14 cellular contexts compared by ENCODE assay signal in genomic region chr3:24684506-24685023, GRCh38.
"Had no signal": no experiment of that assay in that cellular context is flagged by ENCODE, and none has a peak within 500 bp of the region (broad histone marks: within the 10 kb centered on the region; RNA-seq: fewer than 3 reads in every experiment).

No MANE protein-coding gene starts in this region.

- ATAC-seq: activated naive CD4-positive, alpha-beta T cell treated with anti-CD3 and anti-CD28 coated beads, Interleukin-2, amount 50 U/mL, for 72 hours; left ventricle myocardium superior had no signal

- FAIRE-seq: urothelium cell line had no signal

- H3K27ac ChIP-seq: pancreas had no signal

- H3K36me3 ChIP-seq: pancreas had no signal

- H3K27me3 ChIP-seq: pancreas had no signal

- H3K4me3 ChIP-seq: pancreas had no signal

- H3K27ac Mint-ChIP-seq: activated naive CD4-positive, alpha-beta T cell treated with anti-CD3 and anti-CD28 coated beads, Interleukin-2, amount 50 U/mL, for 72 hours; stimulated activated naive CD8-positive, alpha-beta T cell treated with anti-CD3 and anti-CD28 coated beads, Interleukin-15, Interleukin-2, amounts not matched to agents 100 ng/mL and 50 ng/mL, for 24 hours; T-helper 1 cell treated with Interleukin-12 subunit alpha and Interleukin-12 subunit beta and Interleukin-4 antibody, amounts not matched to agents 30 μg/mL and 1 μg/mL, for 36 hours had no signal

- H3K4me1 Mint-ChIP-seq: neural crest cell had no signal

- DNase-seq: activated CD4-positive, alpha-beta T cell treated with anti-CD3 and anti-CD28 coated beads, Interleukin-2, amount 50 U/mL, for 4 hours; activated CD4-positive, CD25-positive, alpha-beta regulatory T cell treated with anti-CD3 and anti-CD28 coated beads, Interleukin-2, amount 50 U/mL, for 72 hours; activated effector memory CD4-positive, alpha-beta T cell treated with Interleukin-2 at 50 U/mL for 16 hours; activated T-cell treated with anti-CD3 and anti-CD28 coated beads, Interleukin-2, amount 50 U/mL, for 1 hour; cerebellar nuclear complex; left ventricle myocardium superior; stimulated activated CD4-positive, alpha-beta T cell treated with anti-CD3 and anti-CD28 coated beads, Interleukin-15, amount 100 ng/mL, for 24 hours; stimulated activated CD4-positive, alpha-beta T cell treated with anti-CD3 and anti-CD28 coated beads, Interleukin-4, amount 100 ng/mL, for 24 hours had no signal

- H3K9me3 Mint-ChIP-seq: T-helper 1 cell treated with Interleukin-12 subunit alpha and Interleukin-12 subunit beta and Interleukin-4 antibody, amounts not matched to agents 30 μg/mL and 1 μg/mL, for 36 hours had no signal

- H3K4me3 Mint-ChIP-seq: neural crest cell; stimulated activated naive CD8-positive, alpha-beta T cell treated with anti-CD3 and anti-CD28 coated beads, Interleukin-15, Interleukin-2, amounts not matched to agents 100 ng/mL and 50 ng/mL, for 24 hours; T-helper 1 cell treated with Interleukin-12 subunit alpha and Interleukin-12 subunit beta and Interleukin-4 antibody, amounts not matched to agents 30 μg/mL and 1 μg/mL, for 36 hours had no signal

- H3K9me3 ChIP-seq: pancreas had no signal
